In the genomic region with DNA sequence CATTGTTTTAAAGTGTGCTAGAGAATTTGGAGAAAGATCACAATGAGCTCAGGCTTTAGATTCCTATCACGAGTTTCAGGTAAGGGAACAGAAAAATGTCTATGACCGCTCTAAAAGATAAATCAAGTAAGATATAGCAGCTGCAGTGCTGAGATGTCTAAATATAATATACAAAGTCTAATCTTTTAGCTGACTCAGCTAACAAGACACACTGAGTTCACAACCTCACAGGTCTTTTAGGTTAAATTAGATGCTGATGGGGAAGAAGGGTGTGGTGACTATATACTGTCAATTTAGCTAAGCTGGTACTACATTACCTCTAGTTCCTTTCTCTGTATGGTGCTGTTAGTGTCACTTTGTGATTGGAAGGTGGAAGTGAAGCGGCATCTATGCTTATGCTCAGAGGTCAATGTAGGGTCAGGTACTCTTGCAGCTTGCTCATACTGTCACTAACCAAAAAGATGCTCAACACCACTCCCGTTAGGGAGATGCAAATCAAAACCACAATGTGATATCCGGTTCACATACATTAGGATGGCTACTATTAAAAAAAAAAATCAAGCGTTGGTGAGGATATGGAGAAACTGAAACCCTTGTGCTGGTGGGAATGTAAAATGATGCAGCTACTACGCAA, we compare ENCODE assay signal across 23 cellular contexts.
DNase-seq lines count a peak whose midpoint lies in the region; ATAC-seq lines count a peak whose summit lies in the region.
"Had no signal": no experiment of that assay in that cellular context is flagged by ENCODE, and none has a peak within 500 bp of the region (broad histone marks: within the 10 kb centered on the region; RNA-seq: fewer than 3 reads in every experiment).

No MANE protein-coding gene starts in this region.

- POLR2A ChIA-PET in naive thymus-derived CD4-positive, alpha-beta T cell (lab: Charles Lee), result no interaction called here

- no peak for DNase-seq in naive thymus-derived CD4-positive, alpha-beta T cell
- no peak for DNase-seq in NCI-H2107 treated with DMSO at 0.1 percent for 48 hours (lab: John Stamatoyannopoulos, UW; ENCODE audit: unreplicated experiment)
- DNase-seq in H4 (ENCODE audit: low spot score), result no peak
- DNase-seq in NCI-H146 (lab: John Stamatoyannopoulos, UW), result no peak
- DNase-seq in DMS153 treated with DMSO at 0.1 percent for 48 hours (lab: John Stamatoyannopoulos, UW; ENCODE audit: unreplicated experiment), result no peak
- DNase-seq: activated CD4-positive, alpha-beta memory T cell treated with anti-CD3 and anti-CD28 coated beads for 36 hours; activated T-cell treated with anti-CD3 and anti-CD28 coated beads, Interleukin-2, amount 50 U/mL, for 24 hours; BE2C; body of pancreas; colonic mucosa; hypothalamus; Kasumi-1; NCI-H1436; NCI-H226; retina; stimulated activated CD4-positive, alpha-beta T cell treated with anti-CD3 and anti-CD28 coated beads, Interleukin-15, amount 100 ng/mL, for 24 hours; stimulated activated naive CD8-positive, alpha-beta T cell treated with anti-CD3 and anti-CD28 coated beads, Interleukin-15, Interleukin-2, amounts not matched to agents 100 U/mL and 50 U/mL, for 24 hours; T-helper 1 cell; upper lobe of right lung had no signal

- H3K27me3 ChIP-seq in naive thymus-derived CD4-positive, alpha-beta T cell (ENCODE audit: control insufficient read depth in 2 of 2, insufficient read depth in 2 of 2, low read length in 2 of 2), result no peaks in the 10 kb centered on the region
- H3K27me3 ChIP-seq: BE2C, body of pancreas, colonic mucosa, upper lobe of right lung had no signal

- no peaks in the 10 kb centered on the region for H3K4me1 Mint-ChIP-seq in naive thymus-derived CD4-positive, alpha-beta T cell
- H3K4me1 Mint-ChIP-seq: activated naive CD4-positive, alpha-beta T cell treated with anti-CD3 and anti-CD28 coated beads, Interleukin-2, amount 50 U/mL, for 24 hours had no signal

- CTCF ChIA-PET in naive thymus-derived CD4-positive, alpha-beta T cell (lab: Charles Lee), result no interaction called here

- peaks cover 0 to 2% (median 0%) of the 10 kb centered on the region in 5 donors for H3K27me3 Mint-ChIP-seq in naive thymus-derived CD4-positive, alpha-beta T cell
- H3K27me3 Mint-ChIP-seq: activated CD4-positive, alpha-beta memory T cell treated with anti-CD3 and anti-CD28 coated beads for 36 hours; activated naive CD4-positive, alpha-beta T cell treated with anti-CD3 and anti-CD28 coated beads, Interleukin-2, amount 50 U/mL, for 24 hours; activated T-cell treated with anti-CD3 and anti-CD28 coated beads, Interleukin-2, amount 50 U/mL, for 24 hours had no signal

- intact Hi-C loops in naive thymus-derived CD4-positive, alpha-beta T cell (cut with micrococcal nuclease), result no loop called here

- H3K36me3 ChIP-seq in naive thymus-derived CD4-positive, alpha-beta T cell (ENCODE audit: control insufficient read depth in 2 of 3, insufficient read depth in 3 of 3, low read length in 3 of 3), result no peaks in the 10 kb centered on the region
- H3K36me3 ChIP-seq: BE2C, colonic mucosa, upper lobe of right lung had no signal

- no peak overlapping the region for H3K27ac ChIP-seq in naive thymus-derived CD4-positive, alpha-beta T cell (ENCODE audit: low read depth, low read length)
- H3K27ac ChIP-seq: body of pancreas, colonic mucosa, upper lobe of right lung had no signal

- H3K9me3 Mint-ChIP-seq in naive thymus-derived CD4-positive, alpha-beta T cell, result peaks cover 0 to 22% (median 2%) of the 10 kb centered on the region in 11 donors
- H3K9me3 Mint-ChIP-seq: activated CD4-positive, alpha-beta memory T cell treated with anti-CD3 and anti-CD28 coated beads for 36 hours; activated naive CD4-positive, alpha-beta T cell treated with anti-CD3 and anti-CD28 coated beads, Interleukin-2, amount 50 U/mL, for 24 hours had no signal

- no peak overlapping the region for H3K4me3 ChIP-seq in naive thymus-derived CD4-positive, alpha-beta T cell (ENCODE audit: low read length)
- H3K4me3 ChIP-seq: body of pancreas, colonic mucosa, upper lobe of right lung had no signal

- H3K4me1 ChIP-seq in naive thymus-derived CD4-positive, alpha-beta T cell (ENCODE audit: control insufficient read depth in 2 of 2, insufficient read depth in 2 of 2, low read length in 2 of 2), result no peaks in the 10 kb centered on the region
- H3K4me1 ChIP-seq: BE2C, body of pancreas, colonic mucosa, upper lobe of right lung had no signal

- peaks cover 0 to 28% (median 16%) of the 10 kb centered on the region in 5 donors for H3K36me3 Mint-ChIP-seq in naive thymus-derived CD4-positive, alpha-beta T cell
- H3K36me3 Mint-ChIP-seq: activated CD4-positive, alpha-beta memory T cell treated with anti-CD3 and anti-CD28 coated beads for 36 hours had no signal

- peak; percentile 69 for ATAC-seq in GM18873 (IDR thresholded peaks at IDR 0.05; ENCODE audit: low FRiP score, unreplicated experiment)
- ATAC-seq in GM21737 (IDR thresholded peaks at IDR 0.05; ENCODE audit: unreplicated experiment), result peak; percentile 59
- peak; percentile 50 for ATAC-seq in HG03575 (IDR thresholded peaks at IDR 0.05; ENCODE audit: extremely low read depth, insufficient number of reproducible peaks, low FRiP score, unreplicated experiment)
- ATAC-seq in naive thymus-derived CD4-positive, alpha-beta T cell, result peak; percentile 51
- ATAC-seq: body of pancreas; stimulated activated naive CD8-positive, alpha-beta T cell treated with anti-CD3 and anti-CD28 coated beads, Interleukin-15, Interleukin-2, amounts not matched to agents 100 U/mL and 50 U/mL, for 24 hours; upper lobe of right lung had no signal

- H3K9me3 ChIP-seq in naive thymus-derived CD4-positive, alpha-beta T cell (ENCODE audit: control insufficient read depth in 2 of 3, low read length in 3 of 3), result no peaks in the 10 kb centered on the region
- H3K9me3 ChIP-seq: BE2C, body of pancreas, colonic mucosa, upper lobe of right lung had no signal

- no peak overlapping the region for H3K27ac Mint-ChIP-seq in naive thymus-derived CD4-positive, alpha-beta T cell
- H3K27ac Mint-ChIP-seq: activated CD4-positive, alpha-beta memory T cell treated with anti-CD3 and anti-CD28 coated beads for 36 hours; activated naive CD4-positive, alpha-beta T cell treated with anti-CD3 and anti-CD28 coated beads, Interleukin-2, amount 50 U/mL, for 24 hours; activated T-cell treated with anti-CD3 and anti-CD28 coated beads, Interleukin-2, amount 50 U/mL, for 24 hours had no signal

- no peak overlapping the region for H3K4me3 Mint-ChIP-seq in naive thymus-derived CD4-positive, alpha-beta T cell
- H3K4me3 Mint-ChIP-seq: activated CD4-positive, alpha-beta memory T cell treated with anti-CD3 and anti-CD28 coated beads for 36 hours; activated naive CD4-positive, alpha-beta T cell treated with anti-CD3 and anti-CD28 coated beads, Interleukin-2, amount 50 U/mL, for 24 hours; activated T-cell treated with anti-CD3 and anti-CD28 coated beads, Interleukin-2, amount 50 U/mL, for 24 hours had no signal
